ENCODE assay signal across 11 cellular contexts in genomic region chr6:14499804-14500203, GRCh38.
DNase-seq lines count a peak whose midpoint lies in the region; ATAC-seq and TF ChIP-seq lines count a peak whose summit lies in the region.
"Had no signal": no experiment of that assay in that cellular context is flagged by ENCODE, and none has a peak within 500 bp of the region (broad histone marks: within the 10 kb centered on the region; RNA-seq: fewer than 3 reads in every experiment).

No MANE protein-coding gene starts in this region.

- DNase-seq in GM04504 (ENCODE audit: low read depth) (peak; percentile 67), RPMI7951 (ENCODE audit: low read depth) (peak; percentile 94), fibroblast of lung (ENCODE audit: low read depth in 2 of 2) (peak; percentile 66 to 91), retina (peak; percentile 46), stomach (no peak)
- DNase-seq in stimulated activated naive CD4-positive, alpha-beta T cell (lab: John Stamatoyannopoulos, UW) = no peak
- no peak for DNase-seq in activated naive CD4-positive, alpha-beta T cell treated with anti-CD3 and anti-CD28 coated beads for 36 hours
- DNase-seq: effector memory CD4-positive, alpha-beta T cell; NCI-H187 had no signal

- no peak overlapping the region for H3K9ac ChIP-seq in fibroblast of lung (ENCODE audit: insufficient read depth, low read length)

- H3K9me3 ChIP-seq in fibroblast of lung (ENCODE audit: control insufficient read depth, insufficient read depth, low read depth, low read length) (no peaks in the 10 kb centered on the region), stomach (no peaks in the 10 kb centered on the region)

- no peak for ATAC-seq in HG02798 (IDR thresholded peaks at IDR 0.05; ENCODE audit: poor library complexity, unreplicated experiment)

- no peak overlapping the region for H3K27ac Mint-ChIP-seq in activated naive CD4-positive, alpha-beta T cell treated with anti-CD3 and anti-CD28 coated beads for 36 hours
- H3K27ac Mint-ChIP-seq: activated T-helper 2 cell treated with anti-CD3 and anti-CD28 coated beads, Interferon-gamma antibody, Interleukin-2, Interleukin-4, amounts not matched to agents 10 μg/mL and 5 μg/mL and 100 μg/mL, durations not matched to agents 14 hours and 24 hours and 36 hours had no signal

- CTCF ChIA-PET in activated naive CD4-positive, alpha-beta T cell treated with anti-CD3 and anti-CD28 coated beads for 36 hours (lab: Charles Lee) = no interaction called here

- H3K4me3 ChIP-seq in fibroblast of lung (replicated peaks in 1 of 4; ENCODE audit: control extremely low read depth in 1 of 4, insufficient read depth in 1 of 4, low read depth in 3 of 4, low read length in 4 of 4) = no peak overlapping the region
- H3K4me3 ChIP-seq in stomach = no peak overlapping the region

- H3K27me3 Mint-ChIP-seq in activated naive CD4-positive, alpha-beta T cell treated with anti-CD3 and anti-CD28 coated beads for 36 hours (ENCODE audit: low read depth) = peaks cover 2% of the 10 kb centered on the region

- no peak for TF ChIP-seq EP300 in stomach (IDR thresholded peaks at IDR 0.05)

- TF ChIP-seq CTCF in fibroblast of lung (conservative IDR thresholded peaks at IDR 0.05 in 1 of 2, IDR thresholded peaks at IDR 0.05 in 1 of 2; ENCODE audit: low read depth in 1 of 2, low read length in 2 of 2) (no peak), stomach (IDR thresholded peaks at IDR 0.05) (no peak)

- 41 to 74% (median 51%) methylated on average over 8 of the region's 8 CpGs for WGBS in stomach, 5 donors

- H3K36me3 ChIP-seq in fibroblast of lung (ENCODE audit: control insufficient read depth, insufficient read depth, low read length) = no peaks in the 10 kb centered on the region
- no peaks in the 10 kb centered on the region for H3K36me3 ChIP-seq in stomach

- no peak overlapping the region for H2AFZ ChIP-seq in fibroblast of lung (ENCODE audit: low read length)

- H3K79me2 ChIP-seq in fibroblast of lung (ENCODE audit: control insufficient read depth, insufficient read depth, low read length) = no peaks in the 10 kb centered on the region

- H3K9me3 Mint-ChIP-seq in activated naive CD4-positive, alpha-beta T cell treated with anti-CD3 and anti-CD28 coated beads for 36 hours = peaks cover 6% of the 10 kb centered on the region

- no peaks in the 10 kb centered on the region for H3K36me3 Mint-ChIP-seq in activated naive CD4-positive, alpha-beta T cell treated with anti-CD3 and anti-CD28 coated beads for 36 hours (ENCODE audit: low read depth)

- H3K4me3 Mint-ChIP-seq in activated naive CD4-positive, alpha-beta T cell treated with anti-CD3 and anti-CD28 coated beads for 36 hours = no peak overlapping the region

- H3K4me2 ChIP-seq in fibroblast of lung (ENCODE audit: extremely low read depth, insufficient read depth, low read length) = peak overlapping the region; percentile 33

- no peak for TF ChIP-seq POLR2A in stomach (IDR thresholded peaks at IDR 0.05)

- H3K27me3 ChIP-seq in fibroblast of lung (ENCODE audit: control insufficient read depth, insufficient read depth, low read length) (no peaks in the 10 kb centered on the region), stomach (no peaks in the 10 kb centered on the region)

- peaks cover 2% of the 10 kb centered on the region for H3K4me1 ChIP-seq in fibroblast of lung (ENCODE audit: control insufficient read depth, extremely low read depth, insufficient read depth, low read length)
- no peaks in the 10 kb centered on the region for H3K4me1 ChIP-seq in stomach

- peaks cover 3% of the 10 kb centered on the region for H3K4me1 Mint-ChIP-seq in activated naive CD4-positive, alpha-beta T cell treated with anti-CD3 and anti-CD28 coated beads for 36 hours (ENCODE audit: low read depth)

- no peak overlapping the region for H3K27ac ChIP-seq in fibroblast of lung (ENCODE audit: insufficient read depth, low read length)
- no peak overlapping the region for H3K27ac ChIP-seq in stomach

- intact Hi-C loops in activated naive CD4-positive, alpha-beta T cell treated with anti-CD3 and anti-CD28 coated beads for 36 hours (cut with micrococcal nuclease) = no loop called here
- intact Hi-C loops in stomach (cut with DNase I; ENCODE audit: low total_unique reads) = no loop called here

- no peaks in the 10 kb centered on the region for H4K20me1 ChIP-seq in fibroblast of lung (ENCODE audit: control insufficient read depth, extremely low read depth, insufficient read depth, low read length)

Comparison
In these comparisons a context has a peak if more than half of its experiments do, and no peak if none do; other contexts are left out.
1. DNase-seq: peak in GM04504 (single experiment), RPMI7951 (single experiment), fibroblast of lung (2 of 2) and retina (single experiment); none in stimulated activated naive CD4-positive, alpha-beta T cell (0 of 6), activated naive CD4-positive, alpha-beta T cell treated with anti-CD3 and anti-CD28 coated beads for 36 hours (single experiment) and stomach (single experiment).